Comparison of ENCODE assay signal across 8 cellular contexts in genomic region chr3:159130108-159130507, GRCh38.
DNase-seq lines count a peak whose midpoint lies in the region; ATAC-seq and TF ChIP-seq lines count a peak whose summit lies in the region.

No MANE protein-coding gene starts in this region.

- H3K4me3 ChIP-seq in GM12875 (ENCODE audit: low read depth, low read length), result no peak overlapping the region

- ATAC-seq in HG03103 (IDR thresholded peaks at IDR 0.05; ENCODE audit: low read depth, unreplicated experiment) (peak; percentile 63), GM18861 (IDR thresholded peaks at IDR 0.05; ENCODE audit: unreplicated experiment) (no peak)

- DNase-seq in amniotic epithelial cell (ENCODE audit: low read depth) (peak; percentile 42), midbrain (lab: John Stamatoyannopoulos, UW) (peak; percentile 4), kidney glomerular epithelial cell (lab: John Stamatoyannopoulos, UW) (no peak)
- no peak for DNase-seq in central memory CD4-positive, alpha-beta T cell
- no peak for DNase-seq in stimulated activated CD4-positive, alpha-beta T cell treated with anti-CD3 and anti-CD28 coated beads, Interleukin-15, amount 100 ng/mL, for 24 hours

- peak; percentile 50; the same call in 1 of the 2 replicates for TF ChIP-seq CTCF in GM12875 (IDR thresholded peaks at IDR 0.05; ENCODE audit: borderline replicate concordance, insufficient read depth, low read depth, low read length)

Comparison
In these comparisons a context has a peak if more than half of its experiments do, and no peak if none do; other contexts are left out.
1. DNase-seq: peak in amniotic epithelial cell (single experiment) and midbrain (single experiment); none in central memory CD4-positive, alpha-beta T cell (single experiment), stimulated activated CD4-positive, alpha-beta T cell treated with anti-CD3 and anti-CD28 coated beads, Interleukin-15, amount 100 ng/mL, for 24 hours (single experiment) and kidney glomerular epithelial cell (single experiment).